In the genomic region with DNA sequence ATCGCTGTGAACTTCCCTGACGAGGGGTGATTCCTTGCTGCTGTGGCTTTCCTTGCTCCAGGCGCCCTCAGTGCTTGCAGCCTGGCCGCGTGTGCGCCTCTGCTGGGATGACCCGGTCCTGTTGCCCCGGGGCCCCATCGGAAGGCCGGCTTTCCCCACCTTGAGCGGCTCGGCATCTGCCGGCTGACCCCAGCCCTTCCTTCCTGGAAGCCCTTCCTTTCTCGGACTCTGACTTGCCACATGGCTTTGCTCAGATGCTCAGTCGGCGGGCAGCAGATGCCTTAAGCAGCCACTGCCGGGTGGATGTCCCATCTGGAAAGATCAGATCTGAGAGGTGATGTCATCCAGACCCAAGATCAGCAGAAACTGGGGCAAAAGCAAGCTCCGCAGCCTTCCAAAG, we compare ENCODE assay signal across 1 cellular context.
TF ChIP-seq lines count a peak whose summit lies in the region.

No MANE protein-coding gene starts in this region.

TF ChIP-seq in SK-N-SH treated with all-trans-retinoic acid at 6 μM for 48 hours, 23 proteins besides CTCF, POLR2A, EP300 and RAD21 (continued from another document):
- TF ChIP-seq ZFP3 (CRISPR knock-in tag; IDR thresholded peaks at IDR 0.05), result peak; percentile 44; the same call in 1 of the 2 replicates
